In the genomic region with DNA sequence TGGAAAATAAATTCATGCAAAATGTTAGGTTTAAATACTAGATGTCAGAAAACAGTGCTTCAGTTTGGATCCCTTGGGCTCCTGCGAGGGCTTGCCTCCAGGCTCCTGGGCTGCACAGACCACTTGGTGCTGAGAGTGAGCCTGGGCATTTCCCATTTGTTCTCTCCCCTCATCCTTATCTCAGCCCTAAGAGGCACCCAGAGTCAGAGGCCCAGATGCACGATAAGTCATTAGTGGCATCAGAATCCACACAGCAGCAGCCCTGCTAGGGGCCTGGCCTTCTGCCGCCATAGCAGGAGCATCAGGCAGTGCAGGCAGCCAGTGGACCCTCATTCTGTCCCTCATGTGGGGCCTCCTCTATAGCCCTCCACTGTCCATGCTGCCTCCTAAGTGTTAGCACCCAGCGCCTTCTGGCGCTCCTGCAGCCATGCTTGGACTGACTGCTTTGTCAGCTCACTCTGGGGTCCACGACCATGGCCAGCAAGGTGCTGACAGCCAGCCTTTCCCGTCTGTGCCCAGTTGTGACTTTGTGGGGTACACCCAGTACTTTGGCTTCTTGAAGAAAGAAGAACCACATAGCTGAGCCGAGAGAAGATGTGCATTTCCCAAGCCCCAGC, we compare ENCODE assay signal across 16 cellular contexts.
DNase-seq lines count a peak whose midpoint lies in the region; ATAC-seq and TF ChIP-seq lines count a peak whose summit lies in the region.
"Had no signal": no experiment of that assay in that cellular context is flagged by ENCODE, and none has a peak within 500 bp of the region (broad histone marks: within the 10 kb centered on the region; RNA-seq: fewer than 3 reads in every experiment).

No MANE protein-coding gene starts in this region.

- H3K9me3 ChIP-seq in SK-N-SH = no peaks in the 10 kb centered on the region

- H3F3A ChIP-seq in SK-N-SH (replicated peaks; ENCODE audit: insufficient read depth) = no peaks in the 10 kb centered on the region

- TF ChIP-seq RAD21 in SK-N-SH (IDR thresholded peaks at IDR 0.05; ENCODE audit: low read length) = no peak

- no peaks in the 10 kb centered on the region for H3K27me3 ChIP-seq in SK-N-SH (ENCODE audit: insufficient read depth)

- TF ChIP-seq EP300 in SK-N-SH (IDR thresholded peaks at IDR 0.05; ENCODE audit: borderline replicate concordance in 1 of 2, low read depth in 1 of 2, low read length in 1 of 2) = no peak

- no peak overlapping the region for H2AFZ ChIP-seq in SK-N-SH (ENCODE audit: low read depth)

- POLR2A ChIA-PET in SK-N-SH (lab: Yijun Ruan, JAX) = no interaction called here

- no peaks in the 10 kb centered on the region for H3K9me2 ChIP-seq in SK-N-SH

- H3K4me1 Mint-ChIP-seq in stimulated activated naive CD8-positive, alpha-beta T cell treated with anti-CD3 and anti-CD28 coated beads, Interleukin-15, amount 100 ng/mL, for 72 hours = no peaks in the 10 kb centered on the region
- H3K4me1 Mint-ChIP-seq in stimulated activated effector memory CD8-positive, alpha-beta T cell treated with anti-CD3 and anti-CD28 coated beads, Interleukin-12 subunit alpha, Interleukin-12 subunit beta, amount 100 ng/mL, for 72 hours = no peaks in the 10 kb centered on the region
- H3K4me1 Mint-ChIP-seq: B cell, H9 had no signal

- peak overlapping the region in 1 of 2 experiments; percentile 39; a peak in 1 of 4 replicates for H3K27ac ChIP-seq in SK-N-SH (ENCODE audit: low read depth in 2 of 2, low read length in 1 of 2)
- H3K27ac ChIP-seq: C4-2B had no signal

- no peak for ATAC-seq in SK-N-SH treated with all-trans-retinoic acid at 6 μM for 48 hours
- ATAC-seq in stimulated activated naive CD8-positive, alpha-beta T cell treated with anti-CD3 and anti-CD28 coated beads, Interleukin-15, amount 100 ng/mL, for 72 hours = peak; percentile 47
- ATAC-seq in stimulated activated naive CD8-positive, alpha-beta T cell treated with anti-CD3 and anti-CD28 coated beads, Interleukin-15, Interleukin-2, amounts not matched to agents 100 U/mL and 50 U/mL, for 24 hours = no peak
- peak; percentile 26 for ATAC-seq in stimulated activated effector memory CD8-positive, alpha-beta T cell treated with anti-CD3 and anti-CD28 coated beads, Interleukin-12 subunit alpha, Interleukin-12 subunit beta, amount 100 ng/mL, for 72 hours
- no peak for ATAC-seq in HG03571 (IDR thresholded peaks at IDR 0.05; ENCODE audit: unreplicated experiment)

- H3K4me2 ChIP-seq in SK-N-SH = no peak overlapping the region

- H3K9ac ChIP-seq in SK-N-SH = no peak overlapping the region

- H3K4me3 ChIP-seq in SK-N-SH (ENCODE audit: low read depth in 2 of 2, low read length in 1 of 2) = no peak overlapping the region

- DNase-seq in SK-N-SH = peak; percentile 71
- no peak for DNase-seq in stimulated activated naive CD8-positive, alpha-beta T cell treated with anti-CD3 and anti-CD28 coated beads, Interleukin-15, amount 100 ng/mL, for 72 hours
- DNase-seq in stimulated activated naive CD8-positive, alpha-beta T cell treated with anti-CD3 and anti-CD28 coated beads, Interleukin-15, Interleukin-2, amounts not matched to agents 100 U/mL and 50 U/mL, for 24 hours = no peak
- peak; percentile 6 for DNase-seq in iPS-NIHi7 (ENCODE audit: extremely low spot score)
- no peak for DNase-seq in stimulated activated effector memory CD8-positive, alpha-beta T cell treated with anti-CD3 and anti-CD28 coated beads, Interleukin-12 subunit alpha, Interleukin-12 subunit beta, amount 100 ng/mL, for 72 hours (ENCODE audit: low spot score in 2 of 2)
- DNase-seq in islet precursor cell = no peak
- DNase-seq: 8988T; CD4-positive, alpha-beta T cell; DMS153; DMS79; GDM1; H9 had no signal

- no peaks in the 10 kb centered on the region for H3K79me2 ChIP-seq in SK-N-SH (ENCODE audit: insufficient read depth)

- H3K27me3 Mint-ChIP-seq in stimulated activated naive CD8-positive, alpha-beta T cell treated with anti-CD3 and anti-CD28 coated beads, Interleukin-15, amount 100 ng/mL, for 72 hours = peaks cover 17% of the 10 kb centered on the region

- peaks cover 0 to 25% of the 10 kb centered on the region in 2 experiments; a peak in 1 of 4 replicates for H3K4me1 ChIP-seq in SK-N-SH (ENCODE audit: control insufficient read depth in 1 of 2, insufficient read depth in 2 of 2, low read depth in 1 of 2, low read length in 1 of 2)

- WGBS in SK-N-SH (ENCODE audit: low lambda C conversion rate) = 30% methylated on average over 6 of the region's 8 CpGs

- H3K4me3 Mint-ChIP-seq in stimulated activated naive CD8-positive, alpha-beta T cell treated with anti-CD3 and anti-CD28 coated beads, Interleukin-15, amount 100 ng/mL, for 72 hours = no peak overlapping the region
- no peak overlapping the region for H3K4me3 Mint-ChIP-seq in stimulated activated effector memory CD8-positive, alpha-beta T cell treated with anti-CD3 and anti-CD28 coated beads, Interleukin-12 subunit alpha, Interleukin-12 subunit beta, amount 100 ng/mL, for 72 hours
- H3K4me3 Mint-ChIP-seq: B cell; CD4-positive, alpha-beta T cell; H9 had no signal

- H3K9me3 Mint-ChIP-seq in stimulated activated naive CD8-positive, alpha-beta T cell treated with anti-CD3 and anti-CD28 coated beads, Interleukin-15, amount 100 ng/mL, for 72 hours = no peaks in the 10 kb centered on the region
- H3K9me3 Mint-ChIP-seq in stimulated activated effector memory CD8-positive, alpha-beta T cell treated with anti-CD3 and anti-CD28 coated beads, Interleukin-12 subunit alpha, Interleukin-12 subunit beta, amount 100 ng/mL, for 72 hours = no peaks in the 10 kb centered on the region
- H3K9me3 Mint-ChIP-seq: CD4-positive, alpha-beta T cell; H9 had no signal

- no peaks in the 10 kb centered on the region for H3K36me3 ChIP-seq in SK-N-SH (replicated peaks in 1 of 2; ENCODE audit: control insufficient read depth in 1 of 2, insufficient read depth in 2 of 2, low read length in 1 of 2)

- no peak overlapping the region for H3K27ac Mint-ChIP-seq in stimulated activated naive CD8-positive, alpha-beta T cell treated with anti-CD3 and anti-CD28 coated beads, Interleukin-15, amount 100 ng/mL, for 72 hours
- no peak overlapping the region for H3K27ac Mint-ChIP-seq in stimulated activated effector memory CD8-positive, alpha-beta T cell treated with anti-CD3 and anti-CD28 coated beads, Interleukin-12 subunit alpha, Interleukin-12 subunit beta, amount 100 ng/mL, for 72 hours
- H3K27ac Mint-ChIP-seq: B cell; CD4-positive, alpha-beta T cell had no signal

- no peak for TF ChIP-seq CTCF in SK-N-SH (IDR thresholded peaks at IDR 0.05)

- CTCF ChIA-PET in SK-N-SH (lab: Yijun Ruan, JAX) = no interaction called here

- no peaks in the 10 kb centered on the region for H4K20me1 ChIP-seq in SK-N-SH (ENCODE audit: insufficient read depth)

- H3K36me3 Mint-ChIP-seq in stimulated activated effector memory CD8-positive, alpha-beta T cell treated with anti-CD3 and anti-CD28 coated beads, Interleukin-12 subunit alpha, Interleukin-12 subunit beta, amount 100 ng/mL, for 72 hours = no peaks in the 10 kb centered on the region

TF ChIP-seq in SK-N-SH, 30 proteins besides CTCF, POLR2A, EP300 and RAD21:
- no peak for TF ChIP-seq GABPA (IDR thresholded peaks at IDR 0.05; ENCODE audit: low read depth)
- peak; percentile 78 for TF ChIP-seq GATA2 (CRISPR knock-in tag; IDR thresholded peaks at IDR 0.05)

TF ChIP-seq in SK-N-SH treated with all-trans-retinoic acid at 6 μM for 48 hours, 23 proteins besides CTCF, POLR2A, EP300 and RAD21:
- TF ChIP-seq BACH2 (CRISPR knock-in tag; IDR thresholded peaks at IDR 0.05; ENCODE audit: borderline replicate concordance) (no peak), ZC3H10 (CRISPR knock-in tag; IDR thresholded peaks at IDR 0.05) (no peak), ZNF565 (CRISPR knock-in tag; conservative IDR thresholded peaks at IDR 0.05; ENCODE audit: low read depth) (no peak), RARB (CRISPR knock-in tag; IDR thresholded peaks at IDR 0.05) (no peak), SNAI2 (CRISPR knock-in tag; IDR thresholded peaks at IDR 0.05) (no peak), ESRRG (CRISPR knock-in tag; IDR thresholded peaks at IDR 0.05) (no peak), ZNF8 (CRISPR knock-in tag; IDR thresholded peaks at IDR 0.05) (no peak), GLIS3 (CRISPR knock-in tag; IDR thresholded peaks at IDR 0.05) (no peak)
- TF ChIP-seq, protein P1, sequence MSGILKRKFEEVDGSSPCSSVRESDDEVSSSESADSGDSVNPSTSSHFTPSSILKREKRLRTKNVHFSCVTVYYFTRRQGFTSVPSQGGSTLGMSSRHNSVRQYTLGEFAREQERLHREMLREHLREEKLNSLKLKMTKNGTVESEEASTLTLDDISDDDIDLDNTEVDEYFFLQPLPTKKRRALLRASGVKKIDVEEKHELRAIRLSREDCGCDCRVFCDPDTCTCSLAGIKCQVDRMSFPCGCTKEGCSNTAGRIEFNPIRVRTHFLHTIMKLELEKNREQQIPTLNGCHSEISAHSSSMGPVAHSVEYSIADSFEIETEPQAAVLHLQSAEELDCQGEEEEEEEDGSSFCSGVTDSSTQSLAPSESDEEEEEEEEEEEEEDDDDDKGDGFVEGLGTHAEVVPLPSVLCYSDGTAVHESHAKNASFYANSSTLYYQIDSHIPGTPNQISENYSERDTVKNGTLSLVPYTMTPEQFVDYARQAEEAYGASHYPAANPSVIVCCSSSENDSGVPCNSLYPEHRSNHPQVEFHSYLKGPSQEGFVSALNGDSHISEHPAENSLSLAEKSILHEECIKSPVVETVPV (CRISPR knock-in tag; IDR thresholded peaks at IDR 0.05) = no peak
- TF ChIP-seq, protein P2, sequence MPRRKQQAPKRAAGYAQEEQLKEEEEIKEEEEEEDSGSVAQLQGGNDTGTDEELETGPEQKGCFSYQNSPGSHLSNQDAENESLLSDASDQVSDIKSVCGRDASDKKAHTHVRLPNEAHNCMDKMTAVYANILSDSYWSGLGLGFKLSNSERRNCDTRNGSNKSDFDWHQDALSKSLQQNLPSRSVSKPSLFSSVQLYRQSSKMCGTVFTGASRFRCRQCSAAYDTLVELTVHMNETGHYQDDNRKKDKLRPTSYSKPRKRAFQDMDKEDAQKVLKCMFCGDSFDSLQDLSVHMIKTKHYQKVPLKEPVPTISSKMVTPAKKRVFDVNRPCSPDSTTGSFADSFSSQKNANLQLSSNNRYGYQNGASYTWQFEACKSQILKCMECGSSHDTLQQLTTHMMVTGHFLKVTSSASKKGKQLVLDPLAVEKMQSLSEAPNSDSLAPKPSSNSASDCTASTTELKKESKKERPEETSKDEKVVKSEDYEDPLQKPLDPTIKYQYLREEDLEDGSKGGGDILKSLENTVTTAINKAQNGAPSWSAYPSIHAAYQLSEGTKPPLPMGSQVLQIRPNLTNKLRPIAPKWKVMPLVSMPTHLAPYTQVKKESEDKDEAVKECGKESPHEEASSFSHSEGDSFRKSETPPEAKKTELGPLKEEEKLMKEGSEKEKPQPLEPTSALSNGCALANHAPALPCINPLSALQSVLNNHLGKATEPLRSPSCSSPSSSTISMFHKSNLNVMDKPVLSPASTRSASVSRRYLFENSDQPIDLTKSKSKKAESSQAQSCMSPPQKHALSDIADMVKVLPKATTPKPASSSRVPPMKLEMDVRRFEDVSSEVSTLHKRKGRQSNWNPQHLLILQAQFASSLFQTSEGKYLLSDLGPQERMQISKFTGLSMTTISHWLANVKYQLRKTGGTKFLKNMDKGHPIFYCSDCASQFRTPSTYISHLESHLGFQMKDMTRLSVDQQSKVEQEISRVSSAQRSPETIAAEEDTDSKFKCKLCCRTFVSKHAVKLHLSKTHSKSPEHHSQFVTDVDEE (CRISPR knock-in tag; IDR thresholded peaks at IDR 0.05) = no peak

Comparison
In these comparisons a context has a peak if more than half of its experiments do, and no peak if none do; other contexts are left out.
1. ATAC-seq: peak in stimulated activated naive CD8-positive, alpha-beta T cell treated with anti-CD3 and anti-CD28 coated beads, Interleukin-15, amount 100 ng/mL, for 72 hours (single experiment) and stimulated activated effector memory CD8-positive, alpha-beta T cell treated with anti-CD3 and anti-CD28 coated beads, Interleukin-12 subunit alpha, Interleukin-12 subunit beta, amount 100 ng/mL, for 72 hours (single experiment); none in SK-N-SH treated with all-trans-retinoic acid at 6 μM for 48 hours (single experiment), stimulated activated naive CD8-positive, alpha-beta T cell treated with anti-CD3 and anti-CD28 coated beads, Interleukin-15, Interleukin-2, amounts not matched to agents 100 U/mL and 50 U/mL, for 24 hours (single experiment) and HG03571 (single experiment).
2. DNase-seq: peak in SK-N-SH (single experiment) and iPS-NIHi7 (single experiment); none in stimulated activated naive CD8-positive, alpha-beta T cell treated with anti-CD3 and anti-CD28 coated beads, Interleukin-15, amount 100 ng/mL, for 72 hours (0 of 2), stimulated activated naive CD8-positive, alpha-beta T cell treated with anti-CD3 and anti-CD28 coated beads, Interleukin-15, Interleukin-2, amounts not matched to agents 100 U/mL and 50 U/mL, for 24 hours (single experiment), stimulated activated effector memory CD8-positive, alpha-beta T cell treated with anti-CD3 and anti-CD28 coated beads, Interleukin-12 subunit alpha, Interleukin-12 subunit beta, amount 100 ng/mL, for 72 hours (0 of 2) and islet precursor cell (single experiment).